ENCODE assay signal across 14 cellular contexts in genomic region chr2:239178484-239178883, GRCh38.
"Had no signal": no experiment of that assay in that cellular context is flagged by ENCODE, and none has a peak within 500 bp of the region (broad histone marks: within the 10 kb centered on the region; RNA-seq: fewer than 3 reads in every experiment).

No MANE protein-coding gene starts in this region.

- H3K4me2 ChIP-seq: smooth muscle cell had no signal

- H3K27ac ChIP-seq: brain microvascular endothelial cell, testis, uterus had no signal

- ATAC-seq: natural killer cell; right cardiac atrium; stimulated activated naive CD8-positive, alpha-beta T cell treated with anti-CD3 and anti-CD28 coated beads, Interleukin-15, amount 100 ng/mL, for 72 hours had no signal

- H3K4me1 ChIP-seq: testis, uterus had no signal

- H3K9me3 ChIP-seq: testis, uterus had no signal

- H3K4me3 ChIP-seq: smooth muscle cell, testis, uterus had no signal

- H3K36me3 ChIP-seq: brain microvascular endothelial cell, uterus had no signal

- DNase-seq: activated CD4-positive, alpha-beta T cell treated with anti-CD3 and anti-CD28 coated beads for 1 hour; activated CD4-positive, alpha-beta T cell treated with anti-CD3 and anti-CD28 coated beads, Interleukin-2, amount 50 U/mL, for 4 hours; activated naive CD8-positive, alpha-beta T cell treated with anti-CD3 and anti-CD28 coated beads for 36 hours; anterior cingulate cortex; brain microvascular endothelial cell; effector memory CD4-positive, alpha-beta T cell; mammary epithelial cell; natural killer cell; SW 1271; testis had no signal

- H3K27me3 ChIP-seq: brain microvascular endothelial cell, testis, uterus had no signal
